2 cellular contexts compared by ENCODE assay signal in the genomic region with DNA sequence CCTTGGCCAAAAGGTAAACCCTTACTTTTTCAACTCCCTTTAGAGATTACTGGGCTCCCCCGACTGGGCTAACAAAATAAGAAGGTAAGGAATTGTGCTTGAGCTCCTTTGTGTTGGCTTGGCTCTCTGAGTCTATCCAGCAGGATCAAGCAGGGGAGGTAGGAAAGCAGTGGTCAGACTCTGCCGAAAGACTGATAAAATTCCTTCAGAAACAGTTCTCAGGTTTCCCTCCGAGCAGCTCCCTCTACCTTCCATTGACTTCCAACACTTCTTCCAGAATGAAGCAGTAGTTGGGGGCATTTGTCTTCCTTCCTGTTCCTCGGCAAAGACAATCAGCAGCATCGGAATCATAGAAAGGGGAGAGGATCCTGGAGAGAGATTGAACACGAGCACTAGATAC.
TF ChIP-seq lines count a peak whose summit lies in the region.

No MANE protein-coding gene starts in this region.

TF ChIP-seq in IMR-90, 13 proteins besides CTCF, POLR2A, EP300 and RAD21:
- no peak for TF ChIP-seq SMC3 (IDR thresholded peaks at IDR 0.05; ENCODE audit: low read depth, low read length)
- TF ChIP-seq MAFK (IDR thresholded peaks at IDR 0.05; ENCODE audit: low read depth, low read length), result no peak
- TF ChIP-seq FOS (IDR thresholded peaks at IDR 0.05; ENCODE audit: low read depth, low read length), result no peak
- TF ChIP-seq CEBPB (IDR thresholded peaks at IDR 0.05; ENCODE audit: low read depth, low read length), result no peak
- TF ChIP-seq, protein P1, sequence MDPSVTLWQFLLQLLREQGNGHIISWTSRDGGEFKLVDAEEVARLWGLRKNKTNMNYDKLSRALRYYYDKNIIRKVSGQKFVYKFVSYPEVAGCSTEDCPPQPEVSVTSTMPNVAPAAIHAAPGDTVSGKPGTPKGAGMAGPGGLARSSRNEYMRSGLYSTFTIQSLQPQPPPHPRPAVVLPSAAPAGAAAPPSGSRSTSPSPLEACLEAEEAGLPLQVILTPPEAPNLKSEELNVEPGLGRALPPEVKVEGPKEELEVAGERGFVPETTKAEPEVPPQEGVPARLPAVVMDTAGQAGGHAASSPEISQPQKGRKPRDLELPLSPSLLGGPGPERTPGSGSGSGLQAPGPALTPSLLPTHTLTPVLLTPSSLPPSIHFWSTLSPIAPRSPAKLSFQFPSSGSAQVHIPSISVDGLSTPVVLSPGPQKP (IDR thresholded peaks at IDR 0.05; ENCODE audit: borderline replicate concordance, low read depth, low read length), result no peak

TF ChIP-seq in H1, 55 proteins besides CTCF, POLR2A, EP300 and RAD21:
- TF ChIP-seq YY1 (IDR thresholded peaks at IDR 0.05; ENCODE audit: low read depth, low read length) (no peak), RBBP5 (IDR thresholded peaks at IDR 0.05; ENCODE audit: borderline replicate concordance, low read depth, low read length) (no peak), KDM5A (IDR thresholded peaks at IDR 0.05; ENCODE audit: low read length) (no peak), TAF7 (optimal IDR thresholded peaks at IDR 0.05; ENCODE audit: borderline replicate concordance, low read depth, low read length) (no peak), SP1 (IDR thresholded peaks at IDR 0.05; ENCODE audit: low read depth, low read length) (no peak), SIN3A (conservative IDR thresholded peaks at IDR 0.05 in 1 of 2, IDR thresholded peaks at IDR 0.05 in 1 of 2; ENCODE audit: low read depth in 1 of 2, low read length in 2 of 2) (no peak), GABPA (IDR thresholded peaks at IDR 0.05; ENCODE audit: borderline replicate concordance, insufficient read depth, low read length) (no peak), BRCA1 (IDR thresholded peaks at IDR 0.05; ENCODE audit: low read depth, low read length) (no peak), SP2 (IDR thresholded peaks at IDR 0.05; ENCODE audit: low read length) (no peak)
- TF ChIP-seq, protein P2, sequence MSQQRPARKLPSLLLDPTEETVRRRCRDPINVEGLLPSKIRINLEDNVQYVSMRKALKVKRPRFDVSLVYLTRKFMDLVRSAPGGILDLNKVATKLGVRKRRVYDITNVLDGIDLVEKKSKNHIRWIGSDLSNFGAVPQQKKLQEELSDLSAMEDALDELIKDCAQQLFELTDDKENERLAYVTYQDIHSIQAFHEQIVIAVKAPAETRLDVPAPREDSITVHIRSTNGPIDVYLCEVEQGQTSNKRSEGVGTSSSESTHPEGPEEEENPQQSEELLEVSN (IDR thresholded peaks at IDR 0.05), result no peak
- TF ChIP-seq, protein P3, sequence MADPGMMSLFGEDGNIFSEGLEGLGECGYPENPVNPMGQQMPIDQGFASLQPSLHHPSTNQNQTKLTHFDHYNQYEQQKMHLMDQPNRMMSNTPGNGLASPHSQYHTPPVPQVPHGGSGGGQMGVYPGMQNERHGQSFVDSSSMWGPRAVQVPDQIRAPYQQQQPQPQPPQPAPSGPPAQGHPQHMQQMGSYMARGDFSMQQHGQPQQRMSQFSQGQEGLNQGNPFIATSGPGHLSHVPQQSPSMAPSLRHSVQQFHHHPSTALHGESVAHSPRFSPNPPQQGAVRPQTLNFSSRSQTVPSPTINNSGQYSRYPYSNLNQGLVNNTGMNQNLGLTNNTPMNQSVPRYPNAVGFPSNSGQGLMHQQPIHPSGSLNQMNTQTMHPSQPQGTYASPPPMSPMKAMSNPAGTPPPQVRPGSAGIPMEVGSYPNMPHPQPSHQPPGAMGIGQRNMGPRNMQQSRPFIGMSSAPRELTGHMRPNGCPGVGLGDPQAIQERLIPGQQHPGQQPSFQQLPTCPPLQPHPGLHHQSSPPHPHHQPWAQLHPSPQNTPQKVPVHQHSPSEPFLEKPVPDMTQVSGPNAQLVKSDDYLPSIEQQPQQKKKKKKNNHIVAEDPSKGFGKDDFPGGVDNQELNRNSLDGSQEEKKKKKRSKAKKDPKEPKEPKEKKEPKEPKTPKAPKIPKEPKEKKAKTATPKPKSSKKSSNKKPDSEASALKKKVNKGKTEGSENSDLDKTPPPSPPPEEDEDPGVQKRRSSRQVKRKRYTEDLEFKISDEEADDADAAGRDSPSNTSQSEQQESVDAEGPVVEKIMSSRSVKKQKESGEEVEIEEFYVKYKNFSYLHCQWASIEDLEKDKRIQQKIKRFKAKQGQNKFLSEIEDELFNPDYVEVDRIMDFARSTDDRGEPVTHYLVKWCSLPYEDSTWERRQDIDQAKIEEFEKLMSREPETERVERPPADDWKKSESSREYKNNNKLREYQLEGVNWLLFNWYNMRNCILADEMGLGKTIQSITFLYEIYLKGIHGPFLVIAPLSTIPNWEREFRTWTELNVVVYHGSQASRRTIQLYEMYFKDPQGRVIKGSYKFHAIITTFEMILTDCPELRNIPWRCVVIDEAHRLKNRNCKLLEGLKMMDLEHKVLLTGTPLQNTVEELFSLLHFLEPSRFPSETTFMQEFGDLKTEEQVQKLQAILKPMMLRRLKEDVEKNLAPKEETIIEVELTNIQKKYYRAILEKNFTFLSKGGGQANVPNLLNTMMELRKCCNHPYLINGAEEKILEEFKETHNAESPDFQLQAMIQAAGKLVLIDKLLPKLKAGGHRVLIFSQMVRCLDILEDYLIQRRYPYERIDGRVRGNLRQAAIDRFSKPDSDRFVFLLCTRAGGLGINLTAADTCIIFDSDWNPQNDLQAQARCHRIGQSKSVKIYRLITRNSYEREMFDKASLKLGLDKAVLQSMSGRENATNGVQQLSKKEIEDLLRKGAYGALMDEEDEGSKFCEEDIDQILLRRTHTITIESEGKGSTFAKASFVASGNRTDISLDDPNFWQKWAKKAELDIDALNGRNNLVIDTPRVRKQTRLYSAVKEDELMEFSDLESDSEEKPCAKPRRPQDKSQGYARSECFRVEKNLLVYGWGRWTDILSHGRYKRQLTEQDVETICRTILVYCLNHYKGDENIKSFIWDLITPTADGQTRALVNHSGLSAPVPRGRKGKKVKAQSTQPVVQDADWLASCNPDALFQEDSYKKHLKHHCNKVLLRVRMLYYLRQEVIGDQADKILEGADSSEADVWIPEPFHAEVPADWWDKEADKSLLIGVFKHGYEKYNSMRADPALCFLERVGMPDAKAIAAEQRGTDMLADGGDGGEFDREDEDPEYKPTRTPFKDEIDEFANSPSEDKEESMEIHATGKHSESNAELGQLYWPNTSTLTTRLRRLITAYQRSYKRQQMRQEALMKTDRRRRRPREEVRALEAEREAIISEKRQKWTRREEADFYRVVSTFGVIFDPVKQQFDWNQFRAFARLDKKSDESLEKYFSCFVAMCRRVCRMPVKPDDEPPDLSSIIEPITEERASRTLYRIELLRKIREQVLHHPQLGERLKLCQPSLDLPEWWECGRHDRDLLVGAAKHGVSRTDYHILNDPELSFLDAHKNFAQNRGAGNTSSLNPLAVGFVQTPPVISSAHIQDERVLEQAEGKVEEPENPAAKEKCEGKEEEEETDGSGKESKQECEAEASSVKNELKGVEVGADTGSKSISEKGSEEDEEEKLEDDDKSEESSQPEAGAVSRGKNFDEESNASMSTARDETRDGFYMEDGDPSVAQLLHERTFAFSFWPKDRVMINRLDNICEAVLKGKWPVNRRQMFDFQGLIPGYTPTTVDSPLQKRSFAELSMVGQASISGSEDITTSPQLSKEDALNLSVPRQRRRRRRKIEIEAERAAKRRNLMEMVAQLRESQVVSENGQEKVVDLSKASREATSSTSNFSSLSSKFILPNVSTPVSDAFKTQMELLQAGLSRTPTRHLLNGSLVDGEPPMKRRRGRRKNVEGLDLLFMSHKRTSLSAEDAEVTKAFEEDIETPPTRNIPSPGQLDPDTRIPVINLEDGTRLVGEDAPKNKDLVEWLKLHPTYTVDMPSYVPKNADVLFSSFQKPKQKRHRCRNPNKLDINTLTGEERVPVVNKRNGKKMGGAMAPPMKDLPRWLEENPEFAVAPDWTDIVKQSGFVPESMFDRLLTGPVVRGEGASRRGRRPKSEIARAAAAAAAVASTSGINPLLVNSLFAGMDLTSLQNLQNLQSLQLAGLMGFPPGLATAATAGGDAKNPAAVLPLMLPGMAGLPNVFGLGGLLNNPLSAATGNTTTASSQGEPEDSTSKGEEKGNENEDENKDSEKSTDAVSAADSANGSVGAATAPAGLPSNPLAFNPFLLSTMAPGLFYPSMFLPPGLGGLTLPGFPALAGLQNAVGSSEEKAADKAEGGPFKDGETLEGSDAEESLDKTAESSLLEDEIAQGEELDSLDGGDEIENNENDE (IDR thresholded peaks at IDR 0.05; ENCODE audit: insufficient replicate concordance, low read length), result no peak
